In the genomic region with DNA sequence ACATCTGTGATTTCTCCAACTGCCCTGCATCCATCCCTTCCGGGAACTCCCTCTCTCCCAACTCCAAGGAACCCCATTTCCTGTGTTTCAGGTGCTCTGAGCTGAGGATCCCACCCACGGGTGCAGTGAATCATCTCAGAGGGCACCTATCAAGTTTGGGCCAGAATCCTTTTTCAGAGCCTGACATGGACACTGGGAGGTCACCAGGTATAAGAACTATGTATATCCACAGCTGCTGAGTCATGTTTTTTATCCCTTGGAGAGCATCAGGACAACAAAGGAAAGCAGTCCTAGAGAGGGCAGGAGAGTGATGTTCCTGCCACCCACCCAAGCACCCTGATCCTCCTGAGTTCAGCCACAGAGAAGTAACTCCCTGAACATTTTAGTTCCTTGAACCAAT, we compare ENCODE assay signal across 27 cellular contexts. TPM values are rescaled to one million over a fixed set of nuclear protein-coding genes. Genes with fewer than 3 reads are reported as not detected.
A peak's percentile ranks its signal among the peaks of the same experiment; 100 is the strongest.
DNase-seq lines count a peak whose midpoint lies in the region; ATAC-seq and TF ChIP-seq lines count a peak whose summit lies in the region.
"Had no signal": no experiment of that assay in that cellular context is flagged by ENCODE, and none has a peak within 500 bp of the region (broad histone marks: within the 10 kb centered on the region; RNA-seq: fewer than 3 reads in every experiment).

No MANE protein-coding gene starts in this region.

- H3K36me3 Mint-ChIP-seq in activated CD4-positive, alpha-beta memory T cell treated with anti-CD3 and anti-CD28 coated beads for 36 hours = peaks cover 33% of the 10 kb centered on the region
- H3K36me3 Mint-ChIP-seq in activated CD4-positive, alpha-beta memory T cell treated with anti-CD3 and anti-CD28 coated beads, Interleukin-2, amount 10 ng/mL, durations not matched to agents 7 days and 5 days (ENCODE audit: low read depth) = peaks cover 52% of the 10 kb centered on the region
- peaks cover 5% of the 10 kb centered on the region for H3K36me3 Mint-ChIP-seq in T-helper 17 cell (ENCODE audit: low read depth)

- TF ChIP-seq CTCF in neural cell (IDR thresholded peaks at IDR 0.05; ENCODE audit: poor library complexity, severe bottlenecking) = no peak

- peak overlapping the region; percentile 51 for H3K27ac Mint-ChIP-seq in activated CD4-positive, alpha-beta memory T cell treated with anti-CD3 and anti-CD28 coated beads for 36 hours
- no peak overlapping the region for H3K27ac Mint-ChIP-seq in activated CD4-positive, alpha-beta memory T cell treated with anti-CD3 and anti-CD28 coated beads, Interleukin-2, amount 10 ng/mL, durations not matched to agents 7 days and 5 days
- peak overlapping the region; percentile 43 for H3K27ac Mint-ChIP-seq in T-helper 17 cell

- H3K36me3 ChIP-seq in neural cell (ENCODE audit: insufficient read depth, low read length) = no peaks in the 10 kb centered on the region
- H3K36me3 ChIP-seq: prostate gland had no signal

- H3K27me3 Mint-ChIP-seq in activated CD4-positive, alpha-beta memory T cell treated with anti-CD3 and anti-CD28 coated beads for 36 hours = no peaks in the 10 kb centered on the region
- H3K27me3 Mint-ChIP-seq in activated CD4-positive, alpha-beta memory T cell treated with anti-CD3 and anti-CD28 coated beads, Interleukin-2, amount 10 ng/mL, durations not matched to agents 7 days and 5 days = no peaks in the 10 kb centered on the region
- no peaks in the 10 kb centered on the region for H3K27me3 Mint-ChIP-seq in T-helper 17 cell

- H3K79me2 ChIP-seq in neural cell (replicated peaks; ENCODE audit: insufficient read depth, low read length) = peaks cover 38% of the 10 kb centered on the region

- no peak overlapping the region for H3K9ac ChIP-seq in neural cell (ENCODE audit: low read length)
- H3K9ac ChIP-seq: SK-N-SH had no signal

- DNase-seq in activated CD4-positive, alpha-beta memory T cell treated with anti-CD3 and anti-CD28 coated beads for 36 hours = no peak
- DNase-seq in activated CD4-positive, alpha-beta memory T cell treated with anti-CD3 and anti-CD28 coated beads, Interleukin-2, amount 10 ng/mL, durations not matched to agents 7 days and 5 days = no peak
- DNase-seq in DMS53 (lab: John Stamatoyannopoulos, UW) = peak; percentile 66
- no peak for DNase-seq in T-helper 17 cell
- DNase-seq in NCI-H2171 treated with DMSO at 0.1 percent for 48 hours (lab: John Stamatoyannopoulos, UW) = no peak
- DNase-seq: aorta; cerebellar nuclear complex; DMS153; gastrocnemius medialis; H9; MM.1S; NCI-H1417; NCI-H2081; NCI-H345; NCI-H82; sigmoid colon; SK-N-SH; stimulated activated CD4-positive, alpha-beta T cell treated with anti-CD3 and anti-CD28 coated beads, Interleukin-15, amount 100 ng/mL, for 24 hours; stimulated activated naive CD8-positive, alpha-beta T cell treated with anti-CD3 and anti-CD28 coated beads, Interleukin-15, Interleukin-2, amounts not matched to agents 100 U/mL and 50 U/mL, for 24 hours; thyroid gland had no signal

- H3K9me3 ChIP-seq in T-helper 17 cell (ENCODE audit: control insufficient read depth, low read length, poor library complexity, severe bottlenecking) (no peaks in the 10 kb centered on the region), neural cell (ENCODE audit: low read length) (no peaks in the 10 kb centered on the region)
- H3K9me3 ChIP-seq: gastrocnemius medialis, neutrophil, prostate gland, sigmoid colon, SK-N-SH, thyroid gland had no signal

- intact Hi-C loops in activated CD4-positive, alpha-beta memory T cell treated with anti-CD3 and anti-CD28 coated beads for 36 hours (cut with micrococcal nuclease) = loop anchor here (5.0 kb wide), 3 partner anchors 71 to 574 kb away; a partner anchor contains a TSS

- ATAC-seq in T-helper 17 cell = no peak
- no peak for ATAC-seq in SK-N-SH treated with all-trans-retinoic acid at 6 μM for 48 hours
- ATAC-seq in esophagus mucosa = no peak
- ATAC-seq: activated naive CD4-positive, alpha-beta T cell treated with anti-CD3 and anti-CD28 coated beads, Interleukin-2, amount 50 U/mL, for 72 hours; gastrocnemius medialis; stimulated activated naive CD8-positive, alpha-beta T cell treated with anti-CD3 and anti-CD28 coated beads, Interleukin-15, Interleukin-2, amounts not matched to agents 100 U/mL and 50 U/mL, for 24 hours had no signal

- POLR2A ChIA-PET in activated CD4-positive, alpha-beta memory T cell treated with anti-CD3 and anti-CD28 coated beads for 36 hours (lab: Charles Lee) = interaction anchor here (0.6 kb wide), 1 partner anchor 30 kb away, joined by 3 read pairs; no protein-coding TSS in a partner anchor
- POLR2A ChIA-PET in activated CD4-positive, alpha-beta memory T cell treated with anti-CD3 and anti-CD28 coated beads, Interleukin-2, amount 10 ng/mL, durations not matched to agents 7 days and 5 days (lab: Charles Lee) = no interaction called here

- peaks cover 70% of the 10 kb centered on the region for H3K4me1 Mint-ChIP-seq in activated CD4-positive, alpha-beta memory T cell treated with anti-CD3 and anti-CD28 coated beads for 36 hours (ENCODE audit: low read depth)
- peaks cover 44% of the 10 kb centered on the region for H3K4me1 Mint-ChIP-seq in activated CD4-positive, alpha-beta memory T cell treated with anti-CD3 and anti-CD28 coated beads, Interleukin-2, amount 10 ng/mL, durations not matched to agents 7 days and 5 days
- peaks cover 48% of the 10 kb centered on the region for H3K4me1 Mint-ChIP-seq in T-helper 17 cell

- no peak overlapping the region for H3K4me2 ChIP-seq in neural cell (ENCODE audit: low read length)

- H3K4me3 ChIP-seq in neural cell (ENCODE audit: low read length) = peak overlapping the region; percentile 97
- H3K4me3 ChIP-seq: gastrocnemius medialis, prostate gland, sigmoid colon, thyroid gland had no signal

- TF ChIP-seq EP300 in neural cell (conservative IDR thresholded peaks at IDR 0.05; ENCODE audit: poor library complexity, severe bottlenecking) = no peak

- H3K27me3 ChIP-seq in neural cell (ENCODE audit: insufficient read depth, low read depth, low read length) = no peaks in the 10 kb centered on the region
- H3K27me3 ChIP-seq: gastrocnemius medialis, neutrophil, sigmoid colon, thyroid gland had no signal

- H3K9me3 Mint-ChIP-seq in activated CD4-positive, alpha-beta memory T cell treated with anti-CD3 and anti-CD28 coated beads for 36 hours = no peaks in the 10 kb centered on the region
- no peaks in the 10 kb centered on the region for H3K9me3 Mint-ChIP-seq in activated CD4-positive, alpha-beta memory T cell treated with anti-CD3 and anti-CD28 coated beads, Interleukin-2, amount 10 ng/mL, durations not matched to agents 7 days and 5 days
- H3K9me3 Mint-ChIP-seq: activated naive CD4-positive, alpha-beta T cell treated with anti-CD3 and anti-CD28 coated beads, Interleukin-2, amount 50 U/mL, for 72 hours; activated T-helper 2 cell treated with anti-CD3 and anti-CD28 coated beads, Interferon-gamma antibody, Interleukin-2, Interleukin-4, amounts not matched to agents 10 μg/mL and 5 μg/mL and 100 μg/mL, durations not matched to agents 14 hours and 24 hours and 36 hours; H9 had no signal

- CTCF ChIA-PET in activated CD4-positive, alpha-beta memory T cell treated with anti-CD3 and anti-CD28 coated beads for 36 hours (lab: Charles Lee) = interaction anchor here (1.2 kb wide), 1 partner anchor 160 kb away, joined by 4 read pairs; no protein-coding TSS in a partner anchor
- CTCF ChIA-PET in activated CD4-positive, alpha-beta memory T cell treated with anti-CD3 and anti-CD28 coated beads, Interleukin-2, amount 10 ng/mL, durations not matched to agents 7 days and 5 days (lab: Charles Lee) = interaction anchor here (2.3 kb wide), 1 partner anchor 160 kb away, joined by 6 read pairs; no protein-coding TSS in a partner anchor

- H3K27ac ChIP-seq in neural cell (ENCODE audit: low read length) = no peak overlapping the region
- H3K27ac ChIP-seq: gastrocnemius medialis, neutrophil, prostate gland, sigmoid colon, thyroid gland had no signal

- H3K4me3 Mint-ChIP-seq in activated CD4-positive, alpha-beta memory T cell treated with anti-CD3 and anti-CD28 coated beads for 36 hours = no peak overlapping the region
- no peak overlapping the region for H3K4me3 Mint-ChIP-seq in activated CD4-positive, alpha-beta memory T cell treated with anti-CD3 and anti-CD28 coated beads, Interleukin-2, amount 10 ng/mL, durations not matched to agents 7 days and 5 days
- H3K4me3 Mint-ChIP-seq in T-helper 17 cell = no peak overlapping the region
- H3K4me3 Mint-ChIP-seq: H9 had no signal

- H2AFZ ChIP-seq in neural cell (ENCODE audit: low read depth, low read length) = no peak overlapping the region

- TF ChIP-seq RAD21 in neural cell (conservative IDR thresholded peaks at IDR 0.05) = no peak

- no peaks in the 10 kb centered on the region for H3F3A ChIP-seq in neural cell (ENCODE audit: insufficient read depth, low read length, poor library complexity, severe bottlenecking)

- H3K9me2 ChIP-seq in neural cell (ENCODE audit: insufficient read depth, low read length) = no peaks in the 10 kb centered on the region
- H3K9me2 ChIP-seq: SK-N-SH had no signal

- H4K20me1 ChIP-seq in neural cell (ENCODE audit: insufficient read depth) = no peaks in the 10 kb centered on the region

TF ChIP-seq in neural cell, 6 proteins besides CTCF, POLR2A, EP300 and RAD21 (continues in another document):
- TF ChIP-seq EZH2 (IDR thresholded peaks at IDR 0.05; ENCODE audit: borderline replicate concordance, insufficient read depth, low read length, poor library complexity, severe bottlenecking) (no peak), SMC3 (conservative IDR thresholded peaks at IDR 0.05; ENCODE audit: poor library complexity) (no peak), TAF1 (IDR thresholded peaks at IDR 0.05; ENCODE audit: low read depth) (no peak), MXI1 (conservative IDR thresholded peaks at IDR 0.05; ENCODE audit: poor library complexity, severe bottlenecking) (no peak), POLR2AphosphoS5 (IDR thresholded peaks at IDR 0.05) (no peak)

TF ChIP-seq in SK-N-SH treated with all-trans-retinoic acid at 6 μM for 48 hours, 23 proteins besides CTCF, POLR2A, EP300 and RAD21 (continues in another document):
- TF ChIP-seq OSR1 (CRISPR knock-in tag; IDR thresholded peaks at IDR 0.05) = no peak
- TF ChIP-seq ZNF8 (CRISPR knock-in tag; IDR thresholded peaks at IDR 0.05) = no peak
- TF ChIP-seq RARB (CRISPR knock-in tag; IDR thresholded peaks at IDR 0.05) = no peak
- no peak for TF ChIP-seq ZNF565 (CRISPR knock-in tag; conservative IDR thresholded peaks at IDR 0.05; ENCODE audit: low read depth)

RNA-seq across cellular contexts. Expression of a gene that starts 3.8 kb away (rescaled TPM):
- 10 to 100 TPM; 30.1 to 32.4 TPM for total RNA-seq in activated CD4-positive, alpha-beta memory T cell treated with anti-CD3 and anti-CD28 coated beads for 36 hours
- 10 to 100 TPM; 22.6 to 23.4 TPM for total RNA-seq in activated CD4-positive, alpha-beta memory T cell treated with anti-CD3 and anti-CD28 coated beads, Interleukin-2, amount 10 ng/mL, durations not matched to agents 7 days and 5 days
- total RNA-seq in T-helper 17 cell = 10 to 100 TPM; 19.2 to 28.9 TPM
- 6.9 and 7.5 TPM in 2 replicates for polyA plus RNA-seq in neural cell
- 15.3 and 21.6 TPM in 2 replicates for polyA minus RNA-seq in neural cell
- total RNA-seq in esophagus mucosa = 17.9 TPM
